Comparison of ENCODE assay signal across 21 cellular contexts in the genomic region with DNA sequence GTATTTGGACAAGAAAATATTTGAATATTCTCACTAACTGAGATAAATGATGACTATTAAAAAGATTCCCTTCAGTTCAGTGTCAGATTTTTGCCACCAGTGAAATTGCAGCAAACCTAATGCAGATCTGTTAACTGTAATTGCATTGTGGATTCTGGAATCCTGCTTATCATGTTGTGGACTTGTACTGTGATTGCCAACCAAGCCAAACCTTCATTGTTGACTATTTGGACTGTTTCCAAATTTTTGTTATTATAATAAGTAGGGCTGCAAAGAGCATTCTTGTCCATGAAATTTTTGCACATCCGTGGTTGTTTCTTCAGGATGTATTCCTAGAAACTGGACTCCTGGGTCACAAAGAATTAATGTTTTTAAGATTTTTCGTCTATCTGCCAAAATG.
DNase-seq lines count a peak whose midpoint lies in the region; ATAC-seq and TF ChIP-seq lines count a peak whose summit lies in the region.
"Had no signal": no experiment of that assay in that cellular context is flagged by ENCODE, and none has a peak within 500 bp of the region (broad histone marks: within the 10 kb centered on the region; RNA-seq: fewer than 3 reads in every experiment).

No MANE protein-coding gene starts in this region.

- H3K27ac ChIP-seq in VCaP: peak overlapping the region; percentile 44
- H3K27ac ChIP-seq: SJSA1 had no signal

- H3K9me3 Mint-ChIP-seq in natural killer cell: no peaks in the 10 kb centered on the region
- H3K9me3 Mint-ChIP-seq in natural killer cell treated with Interleukin-12 subunit alpha and Interleukin-12 subunit beta and Interleukin-15 and Interleukin-18, amount 100 ng/mL, for 72 hours: no peaks in the 10 kb centered on the region
- H3K9me3 Mint-ChIP-seq: CD4-positive, CD25-positive, alpha-beta regulatory T cell had no signal

- H3K36me3 Mint-ChIP-seq in natural killer cell: no peaks in the 10 kb centered on the region
- no peaks in the 10 kb centered on the region for H3K36me3 Mint-ChIP-seq in natural killer cell treated with Interleukin-12 subunit alpha and Interleukin-12 subunit beta and Interleukin-15 and Interleukin-18, amount 100 ng/mL, for 72 hours
- H3K36me3 Mint-ChIP-seq: CD4-positive, CD25-positive, alpha-beta regulatory T cell had no signal

- H3K27me3 Mint-ChIP-seq in natural killer cell (ENCODE audit: low read depth in 2 of 2): peaks cover 29 to 36% of the 10 kb centered on the region in 2 donors
- peaks cover 19 to 29% of the 10 kb centered on the region in 2 donors for H3K27me3 Mint-ChIP-seq in natural killer cell treated with Interleukin-12 subunit alpha and Interleukin-12 subunit beta and Interleukin-15 and Interleukin-18, amount 100 ng/mL, for 72 hours

- ATAC-seq in natural killer cell (no peak), GM21529 (IDR thresholded peaks at IDR 0.05; ENCODE audit: unreplicated experiment) (no peak)
- ATAC-seq in natural killer cell treated with Interleukin-12 subunit alpha and Interleukin-12 subunit beta and Interleukin-15 and Interleukin-18, amount 100 ng/mL, for 72 hours: no peak
- ATAC-seq: K562, Right ventricle myocardium inferior had no signal

- peak; percentile 8 for DNase-seq in DMS53 treated with DMSO at 0.1 percent for 48 hours (lab: John Stamatoyannopoulos, UW; ENCODE audit: unreplicated experiment)
- DNase-seq in NCI-H1105 (lab: John Stamatoyannopoulos, UW): peak; percentile 3
- peak; percentile 7 to 67 for DNase-seq in lung microvascular endothelial cell (ENCODE audit: low read depth in 2 of 2)
- DNase-seq in natural killer cell: no peak
- no peak for DNase-seq in natural killer cell treated with Interleukin-12 subunit alpha and Interleukin-12 subunit beta and Interleukin-15 and Interleukin-18, amount 100 ng/mL, for 72 hours (ENCODE audit: low spot score)
- DNase-seq: CD4-positive, CD25-positive, alpha-beta regulatory T cell; GOT3; HCEC 1CT; MM.1S; NCI-H1092 treated with DMSO at 0.1 percent for 48 hours; NCI-H1694; NCI-H2107; NCI-H2227 treated with DMSO at 0.1 percent for 48 hours; NCI-H510A; NCI-H82; OCI-M1 had no signal

- TF ChIP-seq CTCF in VCaP (conservative IDR thresholded peaks at IDR 0.05) (no peak), natural killer cell (IDR thresholded peaks at IDR 0.05) (no peak)

- intact Hi-C loops in natural killer cell (cut with micrococcal nuclease): no loop called here

- H3K4me1 Mint-ChIP-seq in natural killer cell: no peaks in the 10 kb centered on the region
- no peaks in the 10 kb centered on the region for H3K4me1 Mint-ChIP-seq in natural killer cell treated with Interleukin-12 subunit alpha and Interleukin-12 subunit beta and Interleukin-15 and Interleukin-18, amount 100 ng/mL, for 72 hours (ENCODE audit: low read depth in 2 of 2)
- H3K4me1 Mint-ChIP-seq: CD4-positive, CD25-positive, alpha-beta regulatory T cell had no signal

- H3K4me3 Mint-ChIP-seq in natural killer cell: no peak overlapping the region
- no peak overlapping the region for H3K4me3 Mint-ChIP-seq in natural killer cell treated with Interleukin-12 subunit alpha and Interleukin-12 subunit beta and Interleukin-15 and Interleukin-18, amount 100 ng/mL, for 72 hours
- H3K4me3 Mint-ChIP-seq: CD4-positive, CD25-positive, alpha-beta regulatory T cell had no signal

- no peak overlapping the region for H3K27ac Mint-ChIP-seq in natural killer cell
- H3K27ac Mint-ChIP-seq in natural killer cell treated with Interleukin-12 subunit alpha and Interleukin-12 subunit beta and Interleukin-15 and Interleukin-18, amount 100 ng/mL, for 72 hours: no peak overlapping the region
- H3K27ac Mint-ChIP-seq: CD4-positive, CD25-positive, alpha-beta regulatory T cell had no signal

Comparison
In these comparisons a context has a peak if more than half of its experiments do, and no peak if none do; other contexts are left out.
1. DNase-seq: peak in DMS53 treated with DMSO at 0.1 percent for 48 hours (single experiment), NCI-H1105 (single experiment) and lung microvascular endothelial cell (2 of 2); none in natural killer cell (single experiment) and natural killer cell treated with Interleukin-12 subunit alpha and Interleukin-12 subunit beta and Interleukin-15 and Interleukin-18, amount 100 ng/mL, for 72 hours (single experiment).